Comparison of ENCODE assay signal across 18 cellular contexts in the genomic region with DNA sequence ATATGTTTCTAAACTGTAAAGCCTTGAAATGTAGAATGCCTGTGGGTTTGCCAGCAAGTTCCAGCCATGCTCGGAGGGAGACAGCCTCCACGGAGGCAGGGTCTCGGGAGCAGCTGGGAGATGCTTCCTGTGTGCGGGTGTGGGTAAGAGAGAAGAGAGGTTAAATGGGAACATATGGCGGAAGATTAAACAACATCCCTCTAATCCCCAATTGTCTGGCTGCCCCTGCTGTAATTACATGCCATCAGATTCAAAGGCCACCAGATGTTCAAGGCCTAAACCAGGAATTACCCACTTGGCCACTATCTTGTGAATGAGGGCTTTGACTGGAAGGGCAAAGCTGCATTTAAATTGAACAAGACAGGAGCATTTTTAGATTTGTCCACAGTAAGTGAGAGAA.
DNase-seq lines count a peak whose midpoint lies in the region; ATAC-seq, FAIRE-seq and TF ChIP-seq lines count a peak whose summit lies in the region.
"Had no signal": no experiment of that assay in that cellular context is flagged by ENCODE, and none has a peak within 500 bp of the region (broad histone marks: within the 10 kb centered on the region; RNA-seq: fewer than 3 reads in every experiment).

No MANE protein-coding gene starts in this region.

- H3K4me3 ChIP-seq in HFF-Myc (replicated peaks; ENCODE audit: low read depth, low read length) (no peak overlapping the region), upper lobe of right lung (no peak overlapping the region)
- H3K4me3 ChIP-seq: GM12878, K562, PC-9 had no signal

- no peak for TF ChIP-seq CTCF in HFF-Myc (IDR thresholded peaks at IDR 0.05; ENCODE audit: low read depth, low read length, missing control alignments)
- TF ChIP-seq CTCF in nephron (IDR thresholded peaks at IDR 0.05; ENCODE audit: unreplicated experiment in 3 of 3): no peak
- no peak for TF ChIP-seq CTCF in upper lobe of right lung (IDR thresholded peaks at IDR 0.05)

- no peak for TF ChIP-seq POLR2A in H54 (IDR thresholded peaks at IDR 0.05; ENCODE audit: low read depth, low read length)

- peaks cover 8% of the 10 kb centered on the region for H3K27me3 ChIP-seq in upper lobe of right lung

- H3K4me3 Mint-ChIP-seq in nephron: no peak overlapping the region
- H3K4me3 Mint-ChIP-seq: B cell had no signal

- no peak for FAIRE-seq in H54 (lab: Jason Lieb, UNC)
- FAIRE-seq: GM12878, K562 had no signal

- ATAC-seq in upper lobe of right lung: no peak
- ATAC-seq: GM12878, K562 had no signal

- no peaks in the 10 kb centered on the region for H3K9me3 ChIP-seq in upper lobe of right lung

- DNase-seq in NCI-H146 (lab: John Stamatoyannopoulos, UW) (peak; percentile 7), NCI-H146 treated with DMSO at 0.1 percent for 48 hours (lab: John Stamatoyannopoulos, UW; ENCODE audit: unreplicated experiment) (no peak), HFF-Myc (ENCODE audit: extremely low read depth, low read depth) (peak; percentile 17), NCI-H82 (lab: John Stamatoyannopoulos, UW) (peak; percentile 99), upper lobe of right lung (no peak), H54 (ENCODE audit: insufficient read length, low spot score) (no peak), AG20443 (ENCODE audit: low spot score) (no peak)
- DNase-seq: GOT3, NCI-H1105, NCI-H187 treated with DMSO at 0.1 percent for 48 hours, NCI-H446, NCI-H748 treated with DMSO at 0.1 percent for 48 hours, PC-9 had no signal

- peak overlapping the region in 2 of 3 experiments; percentile 11 to 13 for H3K27ac Mint-ChIP-seq in nephron
- H3K27ac Mint-ChIP-seq: B cell had no signal

- H3K36me3 Mint-ChIP-seq in nephron (ENCODE audit: low read depth): no peaks in the 10 kb centered on the region

- H3K4me1 ChIP-seq in upper lobe of right lung: no peaks in the 10 kb centered on the region

- no peak overlapping the region for H3K27ac ChIP-seq in upper lobe of right lung
- H3K27ac ChIP-seq: 22Rv1, PC-9 had no signal

- intact Hi-C loops in upper lobe of right lung (cut with DNase I): no loop called here

- no peaks in the 10 kb centered on the region for H3K36me3 ChIP-seq in upper lobe of right lung

- no peaks in the 10 kb centered on the region for H3K9me3 Mint-ChIP-seq in nephron

- H3K4me1 Mint-ChIP-seq in nephron: peaks cover 26% of the 10 kb centered on the region
- H3K4me1 Mint-ChIP-seq: B cell had no signal

- H3K27me3 Mint-ChIP-seq in nephron (ENCODE audit: low read depth): peaks cover 5% of the 10 kb centered on the region

Comparison
In these comparisons a context has a peak if more than half of its experiments do, and no peak if none do; other contexts are left out.
1. DNase-seq: peak in NCI-H146 (single experiment), HFF-Myc (single experiment) and NCI-H82 (single experiment); none in NCI-H146 treated with DMSO at 0.1 percent for 48 hours (single experiment), upper lobe of right lung (single experiment), H54 (single experiment) and AG20443 (single experiment).